Comparison of ENCODE assay signal across 8 cellular contexts in the genomic region with DNA sequence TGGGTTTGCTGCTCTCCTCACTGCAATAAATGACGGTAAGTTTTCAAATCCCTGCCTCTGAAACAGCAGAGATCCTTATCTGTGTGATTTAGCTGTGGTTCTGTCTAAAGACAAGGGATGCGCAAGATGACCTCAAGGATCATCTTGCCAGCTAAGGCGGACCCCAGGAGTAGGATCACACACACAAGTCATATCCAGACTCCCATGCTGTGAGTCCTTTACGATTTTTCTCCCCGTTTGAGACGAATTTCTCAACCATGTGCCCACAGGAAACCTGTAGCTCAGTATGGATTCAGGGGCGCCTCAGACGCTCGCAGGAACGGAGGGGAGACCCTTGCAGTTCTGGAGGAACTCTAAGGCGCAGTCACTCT. TPM values are rescaled to one million over a fixed set of nuclear protein-coding genes. Genes with fewer than 3 reads are reported as not detected.
A peak's percentile ranks its signal among the peaks of the same experiment; 100 is the strongest.
DNase-seq lines count a peak whose midpoint lies in the region; ATAC-seq and TF ChIP-seq lines count a peak whose summit lies in the region.

No MANE protein-coding gene starts in this region.

- H3K36me3 ChIP-seq in SJSA1 = peaks cover 8% of the 10 kb centered on the region; the same call in 1 of the 2 replicates

- no peaks in the 10 kb centered on the region for H3K36me3 Mint-ChIP-seq in neural crest cell (ENCODE audit: low read depth)

- H3K4me1 ChIP-seq in SJSA1 (replicated peaks) = peaks cover 32% of the 10 kb centered on the region

- H3K27ac Mint-ChIP-seq in neural crest cell (ENCODE audit: unreplicated experiment) = peak overlapping the region; percentile 96

- H3K27ac ChIP-seq in SJSA1 = no peak overlapping the region; the same call in 1 of the 2 replicates

- H3K4me3 Mint-ChIP-seq in neural crest cell = peak overlapping the region; percentile 98

- no peaks in the 10 kb centered on the region for H3K4me1 Mint-ChIP-seq in neural crest cell

- no peaks in the 10 kb centered on the region for H3K9me3 ChIP-seq in SJSA1 (replicated peaks)

- H3K9me3 Mint-ChIP-seq in neural crest cell = no peaks in the 10 kb centered on the region

- peaks cover 6% of the 10 kb centered on the region for H3K27me3 Mint-ChIP-seq in neural crest cell (ENCODE audit: low read depth)

- peak; percentile 27 for ATAC-seq in GM18498 (IDR thresholded peaks at IDR 0.05; ENCODE audit: unreplicated experiment)
- ATAC-seq in HG02763 (IDR thresholded peaks at IDR 0.05; ENCODE audit: unreplicated experiment) = peak; percentile 18
- ATAC-seq in HG02588 (IDR thresholded peaks at IDR 0.05; ENCODE audit: unreplicated experiment) = no peak

- DNase-seq in SJSA1 (ENCODE audit: low read depth in 1 of 2, low spot score in 2 of 2) = peak in 1 of 2 experiments; percentile 46
- no peak for DNase-seq in epithelial cell of proximal tubule (ENCODE audit: low read depth)
- DNase-seq in neural crest cell (ENCODE audit: low read depth, low spot score) = no peak
- DNase-seq in iPS-NIHi11 (ENCODE audit: low spot score) = no peak
- DNase-seq in SHP77 (lab: John Stamatoyannopoulos, UW) = no peak

- TF ChIP-seq CTCF in epithelial cell of proximal tubule (conservative IDR thresholded peaks at IDR 0.05; ENCODE audit: low read depth, low read length) (no peak), neural crest cell (conservative IDR thresholded peaks at IDR 0.05) (no peak)

- no peaks in the 10 kb centered on the region for H3K27me3 ChIP-seq in SJSA1 (replicated peaks)

- H3K4me3 ChIP-seq in SJSA1 = peak overlapping the region; percentile 56
- peak overlapping the region; percentile 65 for H3K4me3 ChIP-seq in epithelial cell of proximal tubule (ENCODE audit: low read depth, low read length)

RNA-seq across cellular contexts. Expression of gene DCTN1, which starts 11.1 kb away (rescaled TPM):
- 95.2 and 136 TPM in 2 replicates for total RNA-seq in SJSA1 (2014; rRNA removed; shearing (Covaris generic))
- total RNA-seq in epithelial cell of proximal tubule (93.1 and 96.3 TPM in 2 replicates), neural crest cell (198 and 202 TPM in 2 replicates)

RNA-seq across cellular contexts. Expression of gene C2orf81, which starts 30.2 kb away (rescaled TPM):
- total RNA-seq in SJSA1 (2014; rRNA removed; shearing (Covaris generic)) = 0.34 and 1.3 TPM in 2 replicates
- total RNA-seq in epithelial cell of proximal tubule (2.7 and 4.1 TPM in 2 replicates), neural crest cell (7.3 and 7.9 TPM in 2 replicates)

RNA-seq across cellular contexts. Expression of gene WDR54, which starts 30.3 kb away (rescaled TPM):
- total RNA-seq in SJSA1 (2014; rRNA removed; shearing (Covaris generic)) = 13.8 and 15.2 TPM in 2 replicates
- 45.1 and 61.7 TPM in 2 replicates for total RNA-seq in epithelial cell of proximal tubule
- total RNA-seq in neural crest cell = 56.9 and 57.8 TPM in 2 replicates

RNA-seq across cellular contexts. Expression of gene SLC4A5, which starts 48.0 kb away (rescaled TPM):
- 0.08 TPM in 1 of 2 replicates, not detected in the other for total RNA-seq in SJSA1 (2014; rRNA removed; shearing (Covaris generic))
- total RNA-seq in epithelial cell of proximal tubule = under 0.01 and 0.14 TPM in 2 replicates
- 1.3 and 3.0 TPM in 2 replicates for total RNA-seq in neural crest cell

RNA-seq across cellular contexts. Expression of gene RTKN, which starts 50.5 kb away (rescaled TPM):
- total RNA-seq in SJSA1 (2014; rRNA removed; shearing (Covaris generic)) = 5.6 and 8.7 TPM in 2 replicates
- total RNA-seq in epithelial cell of proximal tubule (77.3 and 85.3 TPM in 2 replicates), neural crest cell (61.2 and 62.0 TPM in 2 replicates)
